24 cellular contexts compared by ENCODE assay signal in the genomic region with DNA sequence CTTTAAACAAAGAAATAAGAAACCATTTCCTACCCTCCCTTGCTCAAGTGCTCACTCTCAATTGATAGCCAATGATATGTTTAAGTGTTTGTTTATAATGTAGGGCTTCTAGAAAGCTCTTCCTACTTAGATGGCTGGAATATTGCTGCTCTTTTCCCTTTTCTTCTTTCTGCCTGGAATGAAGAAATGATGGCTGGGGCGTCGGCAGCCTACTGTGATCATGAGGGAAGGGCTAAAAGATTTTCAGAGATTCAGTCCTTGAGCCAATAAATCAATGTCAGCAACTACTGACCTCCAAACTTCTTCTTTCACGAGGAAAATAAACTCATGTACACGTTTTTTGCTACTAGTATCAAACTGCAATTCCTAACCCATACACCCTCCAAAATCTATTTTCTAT. TPM values are rescaled to one million over a fixed set of nuclear protein-coding genes. Genes with fewer than 3 reads are reported as not detected.
"Had no signal": no experiment of that assay in that cellular context is flagged by ENCODE, and none has a peak within 500 bp of the region (broad histone marks: within the 10 kb centered on the region; RNA-seq: fewer than 3 reads in every experiment).

No MANE protein-coding gene starts in this region.

- H3K4me3 ChIP-seq: SJSA1, SK-N-MC had no signal

- H3K9ac ChIP-seq: KMS-11 had no signal

- H3K9me3 ChIP-seq: SJSA1 had no signal

- ATAC-seq: HepG2 had no signal

- H3K36me3 ChIP-seq: SJSA1 had no signal

- H3K27ac ChIP-seq: KMS-11, SJSA1, SK-N-MC had no signal

- FAIRE-seq: HepG2, RCC 7860 had no signal

- DNase-seq: IMR-90, Kasumi-1, MM.1S, NCI-H1092 treated with DMSO at 0.1 percent for 48 hours, NCI-H1436, NCI-H187 treated with DMSO at 0.1 percent for 48 hours, NCI-H2029 treated with DMSO at 0.1 percent for 48 hours, NCI-H2171, NCI-H226, NCI-H446, NCI-H510A, NCI-H524 treated with DMSO at 0.1 percent for 48 hours, NCI-H69, NCI-H774, Right ventricle myocardium superior, RPMI8226, SIG-M5 had no signal

- H3K4me2 ChIP-seq: KMS-11 had no signal

RNA-seq across cellular contexts. Expression of gene GPR27, which starts 2.1 kb away (rescaled TPM):
- total RNA-seq: HepG2, HT1080, IMR-90, M059J, SJSA1 had no signal
- polyA plus RNA-seq: HepG2, IMR-90 had no signal

RNA-seq across cellular contexts. Expression of gene PROK2, which starts 33.3 kb away (rescaled TPM):
- total RNA-seq: HepG2, HT1080, IMR-90, M059J, SJSA1 had no signal
- polyA plus RNA-seq: HepG2, IMR-90 had no signal
